12 cellular contexts compared by ENCODE assay signal in the genomic region with DNA sequence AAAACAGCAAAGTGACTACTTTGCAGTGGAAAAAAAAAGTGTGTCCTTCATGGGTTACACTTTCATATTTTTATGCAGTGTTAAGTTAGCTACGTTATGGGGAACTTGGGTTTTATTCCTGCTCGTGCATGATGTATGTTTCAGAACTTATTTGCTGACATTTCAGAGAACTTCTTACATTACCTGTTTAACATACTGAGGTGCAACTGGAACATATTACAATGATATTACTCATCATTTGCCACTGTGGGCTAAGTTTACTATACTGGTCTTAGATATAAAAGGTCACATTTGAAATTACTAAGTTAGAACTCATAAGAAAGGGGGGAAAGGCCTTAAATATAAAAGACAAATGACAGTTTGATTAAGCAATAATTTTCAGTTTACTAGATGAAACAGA. TPM values are rescaled to one million over a fixed set of nuclear protein-coding genes. Genes with fewer than 3 reads are reported as not detected.
A peak's percentile ranks its signal among the peaks of the same experiment; 100 is the strongest.
DNase-seq lines count a peak whose midpoint lies in the region; ATAC-seq, FAIRE-seq and TF ChIP-seq lines count a peak whose summit lies in the region.
"Not testable (repeated sequence)": the region's sequence is repeated elsewhere in the genome, so short reads cannot be mapped to it uniquely, and the experiment has no call there.
"Had no signal": no experiment of that assay in that cellular context is flagged by ENCODE, and none has a peak within 500 bp of the region (broad histone marks: within the 10 kb centered on the region; RNA-seq: fewer than 3 reads in every experiment).

No MANE protein-coding gene starts in this region.

- H3K4me3 ChIP-seq in IMR-90 (ENCODE audit: insufficient read depth, low read depth, low read length); bronchial epithelial cell (ENCODE audit: low read depth, low read length): not testable (repeated sequence)

- TF ChIP-seq POLR2A in IMR-90 (IDR thresholded peaks at IDR 0.05; ENCODE audit: low read depth, low read length), result not testable (repeated sequence)

- POLR2A ChIA-PET in IMR-90 (lab: Charles Lee; ENCODE audit: unreplicated experiment); naive thymus-derived CD8-positive, alpha-beta T cell (lab: Charles Lee): not testable (repeated sequence)

- not testable (repeated sequence) for TF ChIP-seq CTCF in IMR-90 (conservative IDR thresholded peaks at IDR 0.05; ENCODE audit: low read depth, low read length); bronchial epithelial cell (IDR thresholded peaks at IDR 0.05; ENCODE audit: insufficient read depth, low read length, severe bottlenecking)

- not testable (repeated sequence) for H3K36me3 ChIP-seq in IMR-90 (ENCODE audit: control insufficient read depth, insufficient read depth, low read length); bronchial epithelial cell (ENCODE audit: control insufficient read depth, insufficient read depth, low read length)

- H3K27me3 Mint-ChIP-seq in activated T-cell treated with anti-CD3 and anti-CD28 coated beads, Interleukin-2, amount 50 U/mL, for 4 hours (ENCODE audit: low read depth); naive thymus-derived CD8-positive, alpha-beta T cell: not testable (repeated sequence)

- ATAC-seq in IMR-90 (ENCODE audit: low read depth); naive thymus-derived CD8-positive, alpha-beta T cell: not testable (repeated sequence)
- ATAC-seq in activated CD4-positive, CD25-positive, alpha-beta regulatory T cell treated with anti-CD3 and anti-CD28 coated beads, Interleukin-2, amount 50 U/mL, for 24 hours, result peak; percentile 97 to 99
- ATAC-seq in activated T-cell treated with anti-CD3 and anti-CD28 coated beads, Interleukin-2, amount 50 U/mL, for 4 hours, result peak; percentile 88 to 94
- ATAC-seq in activated naive CD4-positive, alpha-beta T cell treated with anti-CD3 and anti-CD28 coated beads, Interleukin-2, amount 50 U/mL, for 72 hours, result peak; percentile 88 to 93

- H2AFZ ChIP-seq in IMR-90 (replicated peaks; ENCODE audit: low read length, poor library complexity), result not testable (repeated sequence)

- FAIRE-seq in A204.1 (lab: Jason Lieb, UNC), result peak; percentile 3
- FAIRE-seq in bronchial epithelial cell (lab: Jason Lieb, UNC), result not testable (repeated sequence)
- FAIRE-seq in urothelium cell line (lab: Jason Lieb, UNC), result peak; percentile 82

- H2BK120ac ChIP-seq in IMR-90 (ENCODE audit: low read depth, low read length), result not testable (repeated sequence)

- not testable (repeated sequence) for TF ChIP-seq RAD21 in IMR-90 (IDR thresholded peaks at IDR 0.05; ENCODE audit: low read length)

- peak overlapping the region; percentile 65 to 89 for H3K27ac Mint-ChIP-seq in activated naive CD4-positive, alpha-beta T cell treated with anti-CD3 and anti-CD28 coated beads, Interleukin-2, amount 50 U/mL, for 72 hours
- H3K27ac Mint-ChIP-seq in naive thymus-derived CD8-positive, alpha-beta T cell, result peak overlapping the region in 7 of 10 donors; percentile 16 to 51 (median 43)

- dilution Hi-C loops in IMR-90 (cut with HindIII; ENCODE audit: low sequenced_read_pairs, unreplicated experiment), result not testable (repeated sequence)

- intact Hi-C loops in IMR-90 (cut with micrococcal nuclease), result loop anchor here (10.0 kb wide), 1 partner anchor 257 kb away; no protein-coding TSS in a partner anchor

- H2BK5ac ChIP-seq in IMR-90 (ENCODE audit: low read depth, low read length, poor library complexity, severe bottlenecking), result not testable (repeated sequence)

- H3K9ac ChIP-seq in IMR-90 (ENCODE audit: low read depth, low read length), result not testable (repeated sequence)

- not testable (repeated sequence) for H3K4ac ChIP-seq in IMR-90 (ENCODE audit: low read depth, low read length)

- H2BK15ac ChIP-seq in IMR-90 (ENCODE audit: low read depth, low read length), result not testable (repeated sequence)

- H3K14ac ChIP-seq in IMR-90 (replicated peaks; ENCODE audit: low read depth, low read length), result not testable (repeated sequence)

- H2BK20ac ChIP-seq in IMR-90 (ENCODE audit: low read depth, low read length), result not testable (repeated sequence)

- H3K4me3 Mint-ChIP-seq in activated T-cell treated with anti-CD3 and anti-CD28 coated beads, Interleukin-2, amount 50 U/mL, for 4 hours; naive thymus-derived CD8-positive, alpha-beta T cell: not testable (repeated sequence)

- not testable (repeated sequence) for BruUV-seq in IMR-90 (replicated peaks; lab: Mats Ljungman, UMichigan)

- H4K91ac ChIP-seq in IMR-90 (ENCODE audit: insufficient read depth, low read depth, low read length), result not testable (repeated sequence)

- CTCF ChIA-PET in IMR-90 (lab: Yijun Ruan, JAX), result not testable (repeated sequence)

- H3K27me3 ChIP-seq in IMR-90 (ENCODE audit: control insufficient read depth, insufficient read depth, low read length); bronchial epithelial cell (ENCODE audit: control insufficient read depth, insufficient read depth, low read length): not testable (repeated sequence)

- not testable (repeated sequence) for H4K5ac ChIP-seq in IMR-90 (ENCODE audit: low read depth, low read length)

- not testable (repeated sequence) for DNase-seq in IMR-90; activated T-cell treated with anti-CD3 and anti-CD28 coated beads, Interleukin-2, amount 50 U/mL, for 4 hours; activated naive CD4-positive, alpha-beta T cell treated with anti-CD3 and anti-CD28 coated beads, Interleukin-2, amount 50 U/mL, for 72 hours (ENCODE audit: low spot score in 2 of 2); naive thymus-derived CD8-positive, alpha-beta T cell; urothelium cell line (ENCODE audit: low spot score)
- DNase-seq in bronchial epithelial cell (ENCODE audit: low read depth), result peak; percentile 42

- H3K36me3 Mint-ChIP-seq in activated T-cell treated with anti-CD3 and anti-CD28 coated beads, Interleukin-2, amount 50 U/mL, for 4 hours (ENCODE audit: insufficient read depth), result peaks cover 27% of the 10 kb centered on the region
- peaks cover 10 to 35% of the 10 kb centered on the region in 2 donors for H3K36me3 Mint-ChIP-seq in activated naive CD4-positive, alpha-beta T cell treated with anti-CD3 and anti-CD28 coated beads, Interleukin-2, amount 50 U/mL, for 72 hours
- H3K36me3 Mint-ChIP-seq in naive thymus-derived CD8-positive, alpha-beta T cell, result peaks cover 0 to 27% (median 0%) of the 10 kb centered on the region in 3 donors

- not testable (repeated sequence) for H3K27ac ChIP-seq in IMR-90 (ENCODE audit: insufficient read depth, low read length)

- not testable (repeated sequence) for H3K4me2 ChIP-seq in IMR-90 (ENCODE audit: low read depth, low read length)

- not testable (repeated sequence) for H4K20me1 ChIP-seq in IMR-90 (ENCODE audit: insufficient read depth, low read length)

- not testable (repeated sequence) for H3K56ac ChIP-seq in IMR-90 (ENCODE audit: extremely low read depth, insufficient read depth, low read length)

- not testable (repeated sequence) for H3K9me1 ChIP-seq in IMR-90 (ENCODE audit: insufficient read depth, low read length)

- H3K79me1 ChIP-seq in IMR-90 (ENCODE audit: low read depth in 1 of 2, low read length in 2 of 2), result not testable (repeated sequence)

- in situ Hi-C loops in IMR-90 (cut with MboI; ENCODE audit: low sequenced_read_pairs), result not testable (repeated sequence)

- H3K23ac ChIP-seq in IMR-90 (ENCODE audit: low read depth, low read length), result not testable (repeated sequence)

- not testable (repeated sequence) for H3K9me3 ChIP-seq in IMR-90 (ENCODE audit: control insufficient read depth, insufficient read depth, low read length)

- H2AK9ac ChIP-seq in IMR-90 (replicated peaks; ENCODE audit: low read depth, low read length, poor library complexity), result not testable (repeated sequence)

- not testable (repeated sequence) for H3K18ac ChIP-seq in IMR-90 (ENCODE audit: low read depth, low read length)

- H3K4me1 Mint-ChIP-seq in activated T-cell treated with anti-CD3 and anti-CD28 coated beads, Interleukin-2, amount 50 U/mL, for 4 hours (ENCODE audit: low read depth), result peaks cover 26% of the 10 kb centered on the region
- H3K4me1 Mint-ChIP-seq in naive thymus-derived CD8-positive, alpha-beta T cell, result not testable (repeated sequence)

- H3K4me1 ChIP-seq in IMR-90 (ENCODE audit: control insufficient read depth, insufficient read depth, low read length), result not testable (repeated sequence)

- WGBS in IMR-90 (ENCODE audit: extremely low coverage in 2 of 2, insufficient read length in 1 of 2), 2 experiments, result no CpG with 5 or more reads among the region's 2 CpGs

- H3K9me3 Mint-ChIP-seq in activated T-cell treated with anti-CD3 and anti-CD28 coated beads, Interleukin-2, amount 50 U/mL, for 4 hours; naive thymus-derived CD8-positive, alpha-beta T cell: not testable (repeated sequence)
- H3K9me3 Mint-ChIP-seq in activated naive CD4-positive, alpha-beta T cell treated with anti-CD3 and anti-CD28 coated beads, Interleukin-2, amount 50 U/mL, for 72 hours, result peaks cover 0 to 12% of the 10 kb centered on the region in 2 donors

- not testable (repeated sequence) for H4K8ac ChIP-seq in IMR-90 (ENCODE audit: low read depth in 2 of 2, low read length in 2 of 2)

- not testable (repeated sequence) for H2AK5ac ChIP-seq in IMR-90 (ENCODE audit: low read depth, low read length)

RNA-seq across cellular contexts. Expression of gene ZSCAN25, which starts 20.7 kb away (rescaled TPM):
- 9.0 and 9.2 TPM in 2 replicates for total RNA-seq in IMR-90 (2012; rRNA removed)
- 6.2 TPM in 2 replicates for polyA plus RNA-seq in IMR-90 (2012; rRNA removed)
- polyA plus RNA-seq in IMR-90 (2012; cell fraction: cytosol; rRNA removed), result 4.7 and 5.4 TPM in 2 replicates
- 14.3 and 16.5 TPM in 2 replicates for polyA plus RNA-seq in IMR-90 (2012; cell fraction: nucleus; rRNA removed; ENCODE audit: low replicate concordance)
- 10 to 100 TPM; 32.9 to 34.4 (median 34.1) TPM for total RNA-seq in activated T-cell treated with anti-CD3 and anti-CD28 coated beads, Interleukin-2, amount 50 U/mL, for 4 hours
- 10 to 100 TPM; 30.7 to 31.8 TPM for total RNA-seq in activated naive CD4-positive, alpha-beta T cell treated with anti-CD3 and anti-CD28 coated beads, Interleukin-2, amount 50 U/mL, for 72 hours
- 12.4 and 13.8 TPM in 2 replicates for total RNA-seq in bronchial epithelial cell
- 10 to 100 TPM; 57.1 to 57.8 TPM for total RNA-seq in naive thymus-derived CD8-positive, alpha-beta T cell
- 10 to 100 TPM in 2 of 3 donors, 1 to 10 TPM in 1; 9.2 to 19.0 (median 16.2) TPM for polyA plus RNA-seq in naive thymus-derived CD8-positive, alpha-beta T cell

RNA-seq across cellular contexts. Expression of gene TMEM225B, which starts 39.3 kb away (rescaled TPM):
- total RNA-seq in IMR-90 (2012; rRNA removed) (0.54 and 0.56 TPM in 2 replicates), bronchial epithelial cell (0.53 and 0.77 TPM in 2 replicates)
- 0.27 and 0.32 TPM in 2 replicates for polyA plus RNA-seq in IMR-90 (2012; rRNA removed)
- 0.27 and 0.42 TPM in 2 replicates for polyA plus RNA-seq in IMR-90 (2012; cell fraction: cytosol; rRNA removed)
- 0.78 and 1.5 TPM in 2 replicates for polyA plus RNA-seq in IMR-90 (2012; cell fraction: nucleus; rRNA removed; ENCODE audit: low replicate concordance)
- under 1 TPM in 2 of 3 donors, not detected in 1; 0.38 to 0.71 TPM for total RNA-seq in activated T-cell treated with anti-CD3 and anti-CD28 coated beads, Interleukin-2, amount 50 U/mL, for 4 hours
- total RNA-seq in activated naive CD4-positive, alpha-beta T cell treated with anti-CD3 and anti-CD28 coated beads, Interleukin-2, amount 50 U/mL, for 72 hours, result 1 to 10 TPM in 1 of 2 donors, under 1 TPM in 1; 0.76 to 4.1 TPM
- 1 to 10 TPM; 2.3 to 2.5 TPM for total RNA-seq in naive thymus-derived CD8-positive, alpha-beta T cell
- 1 to 10 TPM; 2.7 to 3.4 (median 2.8) TPM for polyA plus RNA-seq in naive thymus-derived CD8-positive, alpha-beta T cell
- total RNA-seq: Calu3, G401, GM23338 had no signal

RNA-seq across cellular contexts. Expression of gene CYP3A5, which starts 42.4 kb away (rescaled TPM):
- total RNA-seq in IMR-90 (2012; rRNA removed) (not detected in 2 replicates), bronchial epithelial cell (3.7 and 30.2 TPM in 2 replicates)
- not detected in 2 replicates for polyA plus RNA-seq in IMR-90 (2012; rRNA removed)
- polyA plus RNA-seq in IMR-90 (2012; cell fraction: cytosol; rRNA removed), result not detected in 2 replicates
- polyA plus RNA-seq in IMR-90 (2012; cell fraction: nucleus; rRNA removed; ENCODE audit: low replicate concordance), result 0.23 TPM in 1 of 2 replicates, not detected in the other
- under 1 TPM in 2 of 3 donors, not detected in 1; 0.20 to 0.63 TPM for total RNA-seq in activated T-cell treated with anti-CD3 and anti-CD28 coated beads, Interleukin-2, amount 50 U/mL, for 4 hours
- total RNA-seq in activated naive CD4-positive, alpha-beta T cell treated with anti-CD3 and anti-CD28 coated beads, Interleukin-2, amount 50 U/mL, for 72 hours, result under 1 TPM in 1 of 2 donors, not detected in 1; 0.41 TPM
- under 1 TPM in 1 of 2 experiments, not detected in 1; 0.16 TPM for total RNA-seq in naive thymus-derived CD8-positive, alpha-beta T cell
- polyA plus RNA-seq in naive thymus-derived CD8-positive, alpha-beta T cell, result under 1 TPM; 0.14 to 0.41 (median 0.20) TPM
- total RNA-seq: CD8-positive, alpha-beta memory T cell; G401; GM23338 had no signal
